Comparison of ENCODE assay signal across 8 cellular contexts in the genomic region with DNA sequence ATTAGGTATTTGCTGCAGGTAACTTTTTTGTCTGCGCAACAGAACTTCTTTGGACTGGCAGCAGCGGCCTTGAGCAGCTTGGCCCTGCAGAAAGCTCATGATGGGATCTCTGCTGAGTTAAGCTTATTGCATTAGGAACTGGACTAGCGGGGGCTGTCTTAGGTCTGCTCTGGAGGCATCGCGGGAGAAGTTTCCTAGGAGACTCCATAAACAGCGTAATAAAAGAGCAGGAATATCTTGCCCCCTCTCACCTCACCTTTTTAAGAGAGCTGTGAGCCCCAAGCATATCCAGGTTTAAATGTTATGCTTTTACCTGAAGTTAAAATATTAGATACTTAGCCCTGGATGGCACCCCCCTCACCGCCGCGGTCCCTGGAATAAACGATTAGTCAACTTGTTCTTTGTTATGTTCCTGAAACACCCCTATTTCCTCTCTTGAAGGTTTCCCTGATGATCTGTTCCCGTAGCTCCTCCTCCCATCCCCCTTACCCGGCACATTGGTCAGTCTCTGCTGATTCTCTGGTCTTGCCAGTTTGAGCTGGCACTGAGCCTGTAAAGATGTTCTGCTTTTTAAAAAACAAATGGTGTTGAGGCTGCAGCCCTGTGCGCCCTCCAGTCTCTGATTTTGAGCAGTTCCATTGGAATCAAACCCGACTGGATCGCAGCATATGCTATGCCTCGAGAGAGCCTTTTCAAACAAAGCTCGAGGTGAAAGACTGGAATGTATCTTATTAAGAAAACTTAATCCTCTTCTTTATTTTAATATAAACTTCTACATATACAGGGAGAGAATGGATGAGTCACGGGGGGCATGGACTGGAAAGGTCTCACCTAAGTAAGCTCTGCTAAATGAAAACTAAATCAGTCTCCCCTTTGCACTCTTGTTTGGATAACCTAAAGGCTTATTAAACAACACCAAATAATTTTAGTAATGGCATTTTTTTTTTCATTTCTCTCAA. TPM values are rescaled to one million over a fixed set of nuclear protein-coding genes. Genes with fewer than 3 reads are reported as not detected.
DNase-seq lines count a peak whose midpoint lies in the region; ATAC-seq, FAIRE-seq and TF ChIP-seq lines count a peak whose summit lies in the region.

No MANE protein-coding gene starts in this region.

- H3K4me3 ChIP-seq in H7 (ENCODE audit: insufficient read depth, low read depth, low read length): peak overlapping the region; percentile 59
- peak overlapping the region; percentile 81 for H3K4me3 ChIP-seq in colonic mucosa
- peak overlapping the region; percentile 56 to 88 (median 65) for H3K4me3 ChIP-seq in right lobe of liver
- H3K4me3 ChIP-seq in subcutaneous abdominal adipose tissue (ENCODE audit: low read depth in 1 of 5, low read length in 5 of 5): peak overlapping the region; percentile 85 to 91 (median 91)

- no peak for TF ChIP-seq CTCF in colonic mucosa (IDR thresholded peaks at IDR 0.05)
- no peak for TF ChIP-seq CTCF in right lobe of liver (IDR thresholded peaks at IDR 0.05)

- WGBS in right lobe of liver (ENCODE audit: insufficient coverage, low coverage, low lambda C conversion rate, missing lambda C conversion rate): 13% methylated on average over 18 of the region's 18 CpGs

- peaks cover 9% of the 10 kb centered on the region; the same call in 1 of the 2 replicates for H3K27me3 ChIP-seq in H7 (ENCODE audit: control insufficient read depth, insufficient read depth, low read length)
- no peaks in the 10 kb centered on the region for H3K27me3 ChIP-seq in colonic mucosa
- no peaks in the 10 kb centered on the region for H3K27me3 ChIP-seq in right lobe of liver
- no peaks in the 10 kb centered on the region for H3K27me3 ChIP-seq in subcutaneous abdominal adipose tissue (ENCODE audit: control insufficient read depth in 5 of 5, insufficient read depth in 4 of 5, low read length in 5 of 5)

- H3K9me3 ChIP-seq in colonic mucosa: no peaks in the 10 kb centered on the region
- H3K9me3 ChIP-seq in right lobe of liver: no peaks in the 10 kb centered on the region
- H3K9me3 ChIP-seq in subcutaneous abdominal adipose tissue (ENCODE audit: control insufficient read depth in 5 of 5, low read length in 5 of 5): no peaks in the 10 kb centered on the region

- H3K4me1 ChIP-seq in colonic mucosa: peaks cover 11% of the 10 kb centered on the region
- peaks cover 0 to 44% (median 7%) of the 10 kb centered on the region in 4 donors for H3K4me1 ChIP-seq in right lobe of liver
- peaks cover 8 to 64% (median 52%) of the 10 kb centered on the region in 5 donors for H3K4me1 ChIP-seq in subcutaneous abdominal adipose tissue (ENCODE audit: control insufficient read depth in 5 of 5, insufficient read depth in 5 of 5, low read length in 5 of 5)

- peak overlapping the region; percentile 87 to 90 for H3K9ac ChIP-seq in colonic mucosa (ENCODE audit: low read depth in 2 of 2, low read length in 2 of 2)
- peak overlapping the region; percentile 72 to 94 (median 89) for H3K9ac ChIP-seq in subcutaneous abdominal adipose tissue (ENCODE audit: low read length in 5 of 5)

- ATAC-seq in right lobe of liver (peak; percentile 13 to 57 (median 44)), GM19328 (IDR thresholded peaks at IDR 0.05; ENCODE audit: unreplicated experiment) (no peak)

- FAIRE-seq in RCC 7860 (lab: Jason Lieb, UNC): peak; percentile 73

- H3K36me3 ChIP-seq in H7 (replicated peaks; ENCODE audit: control insufficient read depth, insufficient read depth, low read length) (peaks cover 2% of the 10 kb centered on the region), colonic mucosa (no peaks in the 10 kb centered on the region), right lobe of liver (peaks cover 0 to 2% (median 0%) of the 10 kb centered on the region in 4 donors), subcutaneous abdominal adipose tissue (ENCODE audit: control insufficient read depth in 5 of 5, insufficient read depth in 5 of 5, low read length in 5 of 5) (peaks cover 0 to 13% (median 12%) of the 10 kb centered on the region in 5 donors)

- peak; percentile 79 for TF ChIP-seq POLR2A in right lobe of liver (IDR thresholded peaks at IDR 0.05)

- intact Hi-C loops in colonic mucosa (cut with DNase I) (loop anchor here (5.0 kb wide), 1 partner anchor 37 kb away; no protein-coding TSS in a partner anchor), right lobe of liver (cut with DNase I) (no loop called here)

- peak overlapping the region; percentile 80 for H3K27ac ChIP-seq in colonic mucosa
- peak overlapping the region; percentile 72 to 89 (median 79) for H3K27ac ChIP-seq in right lobe of liver
- H3K27ac ChIP-seq in subcutaneous abdominal adipose tissue (ENCODE audit: low read depth, low read length): peak overlapping the region; percentile 86

- DNase-seq in AML-193 (lab: John Stamatoyannopoulos, UW): peak; percentile 91 to 95
- peak; percentile 64 for DNase-seq in H7
- peak; percentile 81 for DNase-seq in RCC 7860 (ENCODE audit: low spot score)
- peak; percentile 84 for DNase-seq in colonic mucosa
- DNase-seq in right lobe of liver: peak; percentile 58 to 80 (median 66)
- DNase-seq in activated CD8-positive, alpha-beta memory T cell treated with anti-CD3 and anti-CD28 coated beads for 24 hours: no peak

RNA-seq across cellular contexts. Expression of a gene that starts 1.9 kb away (rescaled TPM):
- total RNA-seq in H7 (2014; rRNA removed; shearing (Covaris generic)): 29.7 and 49.8 TPM in 2 replicates
- total RNA-seq in colonic mucosa (100 to 1,000 TPM; 158 to 201 TPM), right lobe of liver (10 to 100 TPM; 13.9 to 45.9 (median 16.6) TPM)

RNA-seq across cellular contexts. Expression of a gene that starts 58.7 kb away (rescaled TPM):
- 10.6 and 11.2 TPM in 2 replicates for total RNA-seq in H7 (2014; rRNA removed; shearing (Covaris generic))
- total RNA-seq in colonic mucosa (10 to 100 TPM in 1 of 2 donors, 1 to 10 TPM in 1; 7.0 to 10.0 TPM), right lobe of liver (1 to 10 TPM; 3.5 to 6.4 (median 4.6) TPM)
